Comparison of ENCODE assay signal across 20 cellular contexts in the genomic region with DNA sequence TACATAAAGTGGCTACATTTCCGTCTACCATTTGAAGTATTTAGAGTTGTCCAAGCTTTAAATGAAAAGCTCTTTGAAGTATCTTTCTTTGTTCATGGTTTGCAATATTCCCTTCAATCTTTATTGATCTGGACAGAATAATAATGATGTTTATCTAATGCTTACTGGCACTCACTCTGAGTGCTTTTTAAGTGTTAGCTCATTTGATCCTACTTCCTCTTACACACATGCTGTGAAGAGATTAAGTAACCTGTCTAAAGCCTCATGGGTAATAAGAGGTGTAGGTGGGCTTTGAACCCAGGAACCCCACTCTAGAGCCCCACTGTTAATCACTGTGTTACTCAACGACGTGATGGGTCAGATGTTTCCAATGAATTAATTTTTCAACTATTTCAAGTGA. TPM values are rescaled to one million over a fixed set of nuclear protein-coding genes. Genes with fewer than 3 reads are reported as not detected.
DNase-seq lines count a peak whose midpoint lies in the region; ATAC-seq and TF ChIP-seq lines count a peak whose summit lies in the region.
"Had no signal": no experiment of that assay in that cellular context is flagged by ENCODE, and none has a peak within 500 bp of the region (broad histone marks: within the 10 kb centered on the region; RNA-seq: fewer than 3 reads in every experiment).

No MANE protein-coding gene starts in this region.

- TF ChIP-seq CTCF in upper lobe of right lung (IDR thresholded peaks at IDR 0.05) (no peak), heart left ventricle (IDR thresholded peaks at IDR 0.05) (no peak)

- intact Hi-C loops in upper lobe of right lung (cut with DNase I) = no loop called here
- intact Hi-C loops in heart left ventricle (cut with DNase I) = loop anchor here in 6 of 10 donors (5.0 to 10.0 kb wide), 4 partner anchors 44 to 151 kb away; no protein-coding TSS in a partner anchor

- DNase-seq in NOMO-1 treated with DMSO at 0.1 percent for 48 hours (lab: John Stamatoyannopoulos, UW; ENCODE audit: unreplicated experiment) (peak; percentile 28), NOMO-1 treated with dmso at 0.1 percent for 144 hours (lab: John Stamatoyannopoulos, UW; ENCODE audit: unreplicated experiment) (no peak), upper lobe of right lung (no peak), heart left ventricle (no peak), kidney glomerular epithelial cell (lab: John Stamatoyannopoulos, UW) (no peak)
- DNase-seq: activated CD4-positive, alpha-beta memory T cell treated with anti-CD3 and anti-CD28 coated beads for 36 hours; activated T-cell treated with anti-CD3 and anti-CD28 coated beads, Interleukin-2, amount 50 U/mL, for 72 hours; CD8-positive, alpha-beta T cell; foreskin melanocyte; NCI-H1048; stimulated activated CD4-positive, alpha-beta T cell treated with anti-CD3 and anti-CD28 coated beads, Interleukin-2, amount 100 ng/mL, for 24 hours; T-helper 1 cell; WERI-Rb-1 had no signal

- no peak overlapping the region for H3K4me3 ChIP-seq in mesodermal cell (ENCODE audit: extremely low read depth, insufficient read depth, low read length, poor library complexity, severe bottlenecking)
- no peak overlapping the region for H3K4me3 ChIP-seq in upper lobe of right lung
- no peak overlapping the region for H3K4me3 ChIP-seq in heart left ventricle

- TF ChIP-seq POLR2A in heart left ventricle (IDR thresholded peaks at IDR 0.05) = no peak

- ATAC-seq in SK-N-SH treated with all-trans-retinoic acid at 6 μM for 48 hours (no peak), upper lobe of right lung (peak; percentile 36), heart left ventricle (no peak), HG02884 (IDR thresholded peaks at IDR 0.05; ENCODE audit: unreplicated experiment) (no peak)
- ATAC-seq: activated naive CD4-positive, alpha-beta T cell treated with anti-CD3 and anti-CD28 coated beads, Interleukin-2, amount 50 U/mL, for 72 hours; activated T-cell treated with anti-CD3 and anti-CD28 coated beads, Interleukin-2, amount 50 U/mL, for 72 hours; CD8-positive, alpha-beta T cell had no signal

- H3K27ac ChIP-seq in mesodermal cell (ENCODE audit: low read depth, low read length, severe bottlenecking) (peak overlapping the region; percentile 65), upper lobe of right lung (no peak overlapping the region), heart left ventricle (peak overlapping the region in 1 of 12 donors; percentile 41)
- H3K27ac ChIP-seq: HL-60, parathyroid adenoma, WERI-Rb-1 had no signal

- H3K4me1 ChIP-seq in mesodermal cell (ENCODE audit: control insufficient read depth, insufficient read depth, low read length, poor library complexity, severe bottlenecking) (peaks cover 29% of the 10 kb centered on the region), upper lobe of right lung (no peaks in the 10 kb centered on the region), heart left ventricle (peaks cover 0 to 39% (median 12%) of the 10 kb centered on the region in 12 donors)
- H3K4me1 ChIP-seq: breast epithelium had no signal

- H3K27me3 ChIP-seq in upper lobe of right lung = no peaks in the 10 kb centered on the region
- no peaks in the 10 kb centered on the region for H3K27me3 ChIP-seq in heart left ventricle
- H3K27me3 ChIP-seq: breast epithelium had no signal

- H3K9me3 ChIP-seq in mesodermal cell (ENCODE audit: control insufficient read depth, low read length) (no peaks in the 10 kb centered on the region), upper lobe of right lung (no peaks in the 10 kb centered on the region), heart left ventricle (no peaks in the 10 kb centered on the region)
- H3K9me3 ChIP-seq: breast epithelium had no signal

- H3K36me3 ChIP-seq in mesodermal cell (ENCODE audit: control insufficient read depth, insufficient read depth, low read length) = no peaks in the 10 kb centered on the region
- H3K36me3 ChIP-seq in upper lobe of right lung = no peaks in the 10 kb centered on the region
- H3K36me3 ChIP-seq in heart left ventricle = no peaks in the 10 kb centered on the region
- H3K36me3 ChIP-seq: breast epithelium, WERI-Rb-1 had no signal

- 80% methylated on average over 1 of the region's 3 CpGs; no CpG with 5 or more reads in 1 of the 2 experiments for WGBS in mesodermal cell (ENCODE audit: insufficient coverage in 2 of 2), 2 experiments
- 85 to 92% (median 87%) methylated on average over 3 of the region's 3 CpGs for whole genome bisulfite sequencing in heart left ventricle, 4 donors

TF ChIP-seq in SK-N-SH treated with all-trans-retinoic acid at 6 μM for 48 hours, 23 proteins besides CTCF, POLR2A, EP300 and RAD21:
- no peak for TF ChIP-seq ZNF565 (CRISPR knock-in tag; conservative IDR thresholded peaks at IDR 0.05; ENCODE audit: low read depth)
- TF ChIP-seq ZNF70 (CRISPR knock-in tag; IDR thresholded peaks at IDR 0.05) = no peak
- TF ChIP-seq, protein P1, sequence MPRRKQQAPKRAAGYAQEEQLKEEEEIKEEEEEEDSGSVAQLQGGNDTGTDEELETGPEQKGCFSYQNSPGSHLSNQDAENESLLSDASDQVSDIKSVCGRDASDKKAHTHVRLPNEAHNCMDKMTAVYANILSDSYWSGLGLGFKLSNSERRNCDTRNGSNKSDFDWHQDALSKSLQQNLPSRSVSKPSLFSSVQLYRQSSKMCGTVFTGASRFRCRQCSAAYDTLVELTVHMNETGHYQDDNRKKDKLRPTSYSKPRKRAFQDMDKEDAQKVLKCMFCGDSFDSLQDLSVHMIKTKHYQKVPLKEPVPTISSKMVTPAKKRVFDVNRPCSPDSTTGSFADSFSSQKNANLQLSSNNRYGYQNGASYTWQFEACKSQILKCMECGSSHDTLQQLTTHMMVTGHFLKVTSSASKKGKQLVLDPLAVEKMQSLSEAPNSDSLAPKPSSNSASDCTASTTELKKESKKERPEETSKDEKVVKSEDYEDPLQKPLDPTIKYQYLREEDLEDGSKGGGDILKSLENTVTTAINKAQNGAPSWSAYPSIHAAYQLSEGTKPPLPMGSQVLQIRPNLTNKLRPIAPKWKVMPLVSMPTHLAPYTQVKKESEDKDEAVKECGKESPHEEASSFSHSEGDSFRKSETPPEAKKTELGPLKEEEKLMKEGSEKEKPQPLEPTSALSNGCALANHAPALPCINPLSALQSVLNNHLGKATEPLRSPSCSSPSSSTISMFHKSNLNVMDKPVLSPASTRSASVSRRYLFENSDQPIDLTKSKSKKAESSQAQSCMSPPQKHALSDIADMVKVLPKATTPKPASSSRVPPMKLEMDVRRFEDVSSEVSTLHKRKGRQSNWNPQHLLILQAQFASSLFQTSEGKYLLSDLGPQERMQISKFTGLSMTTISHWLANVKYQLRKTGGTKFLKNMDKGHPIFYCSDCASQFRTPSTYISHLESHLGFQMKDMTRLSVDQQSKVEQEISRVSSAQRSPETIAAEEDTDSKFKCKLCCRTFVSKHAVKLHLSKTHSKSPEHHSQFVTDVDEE (CRISPR knock-in tag; IDR thresholded peaks at IDR 0.05) = no peak
- TF ChIP-seq TCF4 (CRISPR knock-in tag; IDR thresholded peaks at IDR 0.05; ENCODE audit: borderline replicate concordance) = peak; percentile 57; the same call in 1 of the 2 replicates
- TF ChIP-seq ISL1 (CRISPR knock-in tag; IDR thresholded peaks at IDR 0.05) = peak; percentile 26; the same call in 1 of the 2 replicates
- no peak for TF ChIP-seq ARNTL (CRISPR knock-in tag; IDR thresholded peaks at IDR 0.05; ENCODE audit: borderline replicate concordance, low read depth)
- TF ChIP-seq RARB (CRISPR knock-in tag; IDR thresholded peaks at IDR 0.05) = no peak
TF ChIP-seq in SK-N-SH treated with all-trans-retinoic acid at 6 μM for 48 hours: peak in this region for 2.

RNA-seq across cellular contexts. Expression of a gene that starts 31.1 kb away (rescaled TPM):
- polyA plus RNA-seq in mesodermal cell (2013, experiment 1 of 2) = 124 TPM
- polyA plus RNA-seq in mesodermal cell (2013, experiment 2 of 2) = 155 TPM
- total RNA-seq in upper lobe of right lung = 57.4 TPM
- total RNA-seq in heart left ventricle = 100 to 1,000 TPM in 5 of 9 donors, 10 to 100 TPM in 4; 47.9 to 659 (median 103) TPM
- polyA plus RNA-seq in heart left ventricle = 10 to 100 TPM; 28.8 to 51.8 TPM

RNA-seq across cellular contexts. Expression of a gene that starts 53.3 kb away (rescaled TPM):
- polyA plus RNA-seq in mesodermal cell (2013, experiment 1 of 2) = 74.6 TPM
- 64.3 TPM for polyA plus RNA-seq in mesodermal cell (2013, experiment 2 of 2)
- total RNA-seq in upper lobe of right lung = 45.2 TPM
- 10 to 100 TPM; 30.5 to 77.0 (median 48.9) TPM for total RNA-seq in heart left ventricle
- 10 to 100 TPM; 14.5 to 42.5 TPM for polyA plus RNA-seq in heart left ventricle
